9 cellular contexts compared by ENCODE assay signal in genomic region chr16:81094771-81095251, GRCh38. TPM values are rescaled to one million over a fixed set of nuclear protein-coding genes. Genes with fewer than 3 reads are reported as not detected.
A peak's percentile ranks its signal among the peaks of the same experiment; 100 is the strongest.
DNase-seq lines count a peak whose midpoint lies in the region; ATAC-seq and TF ChIP-seq lines count a peak whose summit lies in the region.
"Had no signal": no experiment of that assay in that cellular context is flagged by ENCODE, and none has a peak within 500 bp of the region (broad histone marks: within the 10 kb centered on the region; RNA-seq: fewer than 3 reads in every experiment).

No MANE protein-coding gene starts in this region.

- peaks cover 1% of the 10 kb centered on the region for H3K36me3 Mint-ChIP-seq in mesothelial cell of epicardium

- intact Hi-C loops in left colon (cut with DNase I, micrococcal nuclease), result no loop called here

- peaks cover 10% of the 10 kb centered on the region for H3K4me1 Mint-ChIP-seq in mesothelial cell of epicardium

- H3K4me3 ChIP-seq in BE2C (ENCODE audit: low read depth, low read length) (peak overlapping the region; percentile 85), HUES6 (ENCODE audit: low read depth, low read length) (peak overlapping the region; percentile 94), brain microvascular endothelial cell (ENCODE audit: low read depth, low read length) (peak overlapping the region; percentile 75)

- ATAC-seq in GM19035 (IDR thresholded peaks at IDR 0.05; ENCODE audit: unreplicated experiment) (no peak), left colon (no peak)

- H3K27ac ChIP-seq in HUES6 (ENCODE audit: low read depth, low read length) (no peak overlapping the region), brain microvascular endothelial cell (no peak overlapping the region)

- no peaks in the 10 kb centered on the region for H3K4me1 ChIP-seq in BE2C
- H3K4me1 ChIP-seq in HUES6 (ENCODE audit: control insufficient read depth, insufficient read depth, low read length), result no peaks in the 10 kb centered on the region

- H3K36me3 ChIP-seq in BE2C (peaks cover 13% of the 10 kb centered on the region), HUES6 (ENCODE audit: control insufficient read depth, insufficient read depth, low read length) (peaks cover 4% of the 10 kb centered on the region), brain microvascular endothelial cell (replicated peaks) (no peaks in the 10 kb centered on the region)

- TF ChIP-seq CTCF in BE2C (IDR thresholded peaks at IDR 0.05; ENCODE audit: low read depth, low read length), result no peak
- no peak for TF ChIP-seq CTCF in brain microvascular endothelial cell (IDR thresholded peaks at IDR 0.05; ENCODE audit: low read depth, low read length, missing control alignments)
- no peak for TF ChIP-seq CTCF in mesothelial cell of epicardium (IDR thresholded peaks at IDR 0.05; ENCODE audit: unreplicated experiment)

- no peak overlapping the region for H3K9ac ChIP-seq in HUES6 (ENCODE audit: low read length)

- peak overlapping the region; percentile 73 for H3K4me3 Mint-ChIP-seq in mesothelial cell of epicardium

- H3K27me3 ChIP-seq in BE2C, result no peaks in the 10 kb centered on the region
- no peaks in the 10 kb centered on the region for H3K27me3 ChIP-seq in HUES6 (ENCODE audit: control insufficient read depth, insufficient read depth, low read length)
- H3K27me3 ChIP-seq in brain microvascular endothelial cell (replicated peaks), result no peaks in the 10 kb centered on the region

- DNase-seq in BE2C (no peak), brain microvascular endothelial cell (no peak), mesothelial cell of epicardium (ENCODE audit: low spot score in 2 of 2, unreplicated experiment in 2 of 2) (no peak), NCI-H82 (lab: John Stamatoyannopoulos, UW) (no peak), left colon (no peak)
- no peak for DNase-seq in stimulated activated CD4-positive, alpha-beta T cell treated with anti-CD3 and anti-CD28 coated beads, Interleukin-4, amount 100 ng/mL, for 24 hours
- DNase-seq: activated CD8-positive, alpha-beta memory T cell treated with anti-CD3 and anti-CD28 coated beads, Interleukin-2, amount 50 U/mL, for 4 hours had no signal

- H3K27me3 Mint-ChIP-seq in mesothelial cell of epicardium (ENCODE audit: low read depth), result no peaks in the 10 kb centered on the region

- H3K9me3 ChIP-seq in BE2C (no peaks in the 10 kb centered on the region), HUES6 (ENCODE audit: control insufficient read depth, insufficient read depth, low read depth, low read length) (no peaks in the 10 kb centered on the region)

- H3K27ac Mint-ChIP-seq in mesothelial cell of epicardium, result peak overlapping the region; percentile 21

- in situ Hi-C loops in brain microvascular endothelial cell (cut with HindIII; ENCODE audit: low pct_ligation_motif_present, low sequenced_read_pairs), result no loop called here

- no peaks in the 10 kb centered on the region for H3K9me3 Mint-ChIP-seq in mesothelial cell of epicardium

RNA-seq across cellular contexts. Expression of gene GCSH, which starts 1.4 kb away (rescaled TPM):
- polyA plus RNA-seq in BE2C (2012; ENCODE audit: insufficient read depth, insufficient read length, low read depth), result 33.4 TPM
- 31.6 to 37.6 TPM (median 34.8 TPM) in 3 replicates for total RNA-seq in mesothelial cell of epicardium
- total RNA-seq in left colon, result 10 to 100 TPM; 10.2 to 14.7 TPM

RNA-seq across cellular contexts. Expression of gene C16orf46, which starts 17.8 kb away (rescaled TPM):
- 0.85 TPM for polyA plus RNA-seq in BE2C (2012; ENCODE audit: insufficient read depth, insufficient read length, low read depth)
- total RNA-seq in mesothelial cell of epicardium (0.89 to 2.0 TPM (median 0.90 TPM) in 3 replicates), left colon (under 1 TPM; 0.58 to 0.75 TPM)

RNA-seq across cellular contexts. Expression of gene ATMIN, which starts 59.2 kb away (rescaled TPM):
- 27.6 TPM for polyA plus RNA-seq in BE2C (2012; ENCODE audit: insufficient read depth, insufficient read length, low read depth)
- 43.1 to 45.6 TPM (median 43.2 TPM) in 3 replicates for total RNA-seq in mesothelial cell of epicardium
- 10 to 100 TPM; 25.5 to 34.4 TPM for total RNA-seq in left colon
